Comparison of ENCODE assay signal across 8 cellular contexts in genomic region chr11:4636962-4637661, GRCh38. TPM values are rescaled to one million over a fixed set of nuclear protein-coding genes. Genes with fewer than 3 reads are reported as not detected.
DNase-seq lines count a peak whose midpoint lies in the region; ATAC-seq and TF ChIP-seq lines count a peak whose summit lies in the region.

Gene OR51D1, plus strand, starts transcription at chr11:4637477. Its CDS starts 2,314 bp downstream, at chr11:4639791.

- no peak within 1 kb of the TSS for H3K4me2 ChIP-seq in OCI-LY7 (ENCODE audit: low read length)

- CTCF ChIA-PET in OCI-LY7 (lab: Charles Lee; ENCODE audit: unreplicated experiment): interaction anchor here (0.9 to 1.6 kb wide), 2 partner anchors 10 to 36 kb away, joined by 3 to 8 read pairs; no protein-coding TSS in a partner anchor

- H3K36me3 Mint-ChIP-seq in nephron progenitor cell (ENCODE audit: low read depth): no peaks in the 10 kb centered on the region

- H3K4me3 ChIP-seq in HUES64 (ENCODE audit: low read length) (peak within 1 kb of the TSS; percentile 34; the same call in 1 of the 2 replicates), OCI-LY7 (ENCODE audit: low read depth, low read length, poor library complexity, severe bottlenecking) (no peak within 1 kb of the TSS)

- TF ChIP-seq CTCF in OCI-LY7 (conservative IDR thresholded peaks at IDR 0.05; ENCODE audit: low read length) (peak; percentile 79), nephron progenitor cell (IDR thresholded peaks at IDR 0.05) (peak; percentile 88)

- no peaks in the 10 kb centered on the region for H3K9me3 ChIP-seq in HUES64 (ENCODE audit: insufficient read depth, low read depth, low read length)
- no peaks in the 10 kb centered on the region for H3K9me3 ChIP-seq in OCI-LY7 (ENCODE audit: low read length)

- H3K4me1 ChIP-seq in HUES64 (ENCODE audit: insufficient read depth, low read length) (no peaks in the 10 kb centered on the region; the same call in 1 of the 2 replicates), OCI-LY7 (ENCODE audit: insufficient read depth, low read length, poor library complexity, severe bottlenecking) (no peaks in the 10 kb centered on the region)

- peaks cover 6% of the 10 kb centered on the region for H3K4me1 Mint-ChIP-seq in nephron progenitor cell
- no peaks in the 10 kb centered on the region for H3K4me1 Mint-ChIP-seq in stimulated activated naive CD8-positive, alpha-beta T cell treated with anti-CD3 and anti-CD28 coated beads, Interleukin-15, amount 100 ng/mL, for 72 hours

- H3K9me3 Mint-ChIP-seq in nephron progenitor cell: peaks cover 1% of the 10 kb centered on the region
- H3K9me3 Mint-ChIP-seq in stimulated activated naive CD8-positive, alpha-beta T cell treated with anti-CD3 and anti-CD28 coated beads, Interleukin-15, amount 100 ng/mL, for 72 hours: no peaks in the 10 kb centered on the region

- DNase-seq in DMS79 treated with DMSO at 0.1 percent for 48 hours (lab: John Stamatoyannopoulos, UW) (peak; percentile 57), OCI-LY7 (ENCODE audit: low spot score) (peak; percentile 53), activated T-cell treated with anti-CD3 and anti-CD28 coated beads for 48 hours (ENCODE audit: low read depth) (peak; percentile 55), fibroblast of peridontal ligament (ENCODE audit: extremely low read depth) (peak; percentile 75), nephron progenitor cell (peak; percentile 86)
- peak; percentile 64 to 70 for DNase-seq in stimulated activated naive CD8-positive, alpha-beta T cell treated with anti-CD3 and anti-CD28 coated beads, Interleukin-15, amount 100 ng/mL, for 72 hours

- H2AFZ ChIP-seq in OCI-LY7 (ENCODE audit: low read length): no peak within 1 kb of the TSS

- H4K20me1 ChIP-seq in OCI-LY7 (ENCODE audit: insufficient read depth, low read length): no peaks in the 10 kb centered on the region

- peaks cover 13% of the 10 kb centered on the region for H3K27me3 ChIP-seq in HUES64 (ENCODE audit: insufficient read depth, low read length)

- WGBS in HUES64: 35% methylated on average over 16 of the region's 21 CpGs

- POLR2A ChIA-PET in OCI-LY7 (lab: Charles Lee): interaction anchor here (0.6 kb wide), 1 partner anchor 519 kb away, joined by 3 read pairs; no protein-coding TSS in a partner anchor

- BruUV-seq in OCI-LY7 (replicated peaks; lab: Mats Ljungman, UMichigan): no TSS peak

- H3K79me2 ChIP-seq in OCI-LY7 (ENCODE audit: insufficient read depth, low read depth, low read length): no peaks in the 10 kb centered on the region

- peak; percentile 96 for ATAC-seq in GM21529 (IDR thresholded peaks at IDR 0.05; ENCODE audit: unreplicated experiment)
- peak; percentile 87 for ATAC-seq in stimulated activated naive CD8-positive, alpha-beta T cell treated with anti-CD3 and anti-CD28 coated beads, Interleukin-15, amount 100 ng/mL, for 72 hours

- H3K4me3 Mint-ChIP-seq in nephron progenitor cell: no peak within 1 kb of the TSS
- H3K4me3 Mint-ChIP-seq in stimulated activated naive CD8-positive, alpha-beta T cell treated with anti-CD3 and anti-CD28 coated beads, Interleukin-15, amount 100 ng/mL, for 72 hours: no peak within 1 kb of the TSS

- intact Hi-C loops in OCI-LY7 (cut with micrococcal nuclease; ENCODE audit: unreplicated experiment): no loop called here

- H3K27ac ChIP-seq in HUES64 (ENCODE audit: low read depth, low read length) (no peak within 1 kb of the TSS), OCI-LY7 (ENCODE audit: low read depth, low read length, poor library complexity, severe bottlenecking) (no peak within 1 kb of the TSS)

- H3K36me3 ChIP-seq in HUES64 (ENCODE audit: insufficient read depth, low read length) (no peaks in the 10 kb centered on the region), OCI-LY7 (ENCODE audit: insufficient read depth, low read length) (no peaks in the 10 kb centered on the region)

- H3K27me3 Mint-ChIP-seq in nephron progenitor cell (ENCODE audit: low read depth, poor library complexity): peaks cover 4% of the 10 kb centered on the region
- peaks cover 7% of the 10 kb centered on the region for H3K27me3 Mint-ChIP-seq in stimulated activated naive CD8-positive, alpha-beta T cell treated with anti-CD3 and anti-CD28 coated beads, Interleukin-15, amount 100 ng/mL, for 72 hours

- H3K9me2 ChIP-seq in OCI-LY7 (ENCODE audit: insufficient read depth, low read length): no peaks in the 10 kb centered on the region

- no peak within 1 kb of the TSS for H3K9ac ChIP-seq in HUES64 (ENCODE audit: low read depth, low read length)

- H3K27ac Mint-ChIP-seq in nephron progenitor cell: no peak within 1 kb of the TSS
- H3K27ac Mint-ChIP-seq in stimulated activated naive CD8-positive, alpha-beta T cell treated with anti-CD3 and anti-CD28 coated beads, Interleukin-15, amount 100 ng/mL, for 72 hours: no peak within 1 kb of the TSS

RNA-seq across cellular contexts. Expression of gene OR51D1, which starts in this region (rescaled TPM):
- polyA plus RNA-seq in HUES64 (2013, experiment 1 of 2): not detected
- not detected for polyA plus RNA-seq in HUES64 (2013, experiment 2 of 2)
- not detected in 2 replicates for total RNA-seq in OCI-LY7 (2014; rRNA removed; shearing (Covaris generic))
- total RNA-seq in OCI-LY7 (2022): not detected in 2 replicates

Comparison
In these comparisons a context has a peak if more than half of its experiments do, and no peak if none do; other contexts are left out.
1. Peak in DNase-seq in OCI-LY7; RNA of the gene not detected or under 1 TPM.